ENCODE assay signal across 20 cellular contexts in the genomic region with DNA sequence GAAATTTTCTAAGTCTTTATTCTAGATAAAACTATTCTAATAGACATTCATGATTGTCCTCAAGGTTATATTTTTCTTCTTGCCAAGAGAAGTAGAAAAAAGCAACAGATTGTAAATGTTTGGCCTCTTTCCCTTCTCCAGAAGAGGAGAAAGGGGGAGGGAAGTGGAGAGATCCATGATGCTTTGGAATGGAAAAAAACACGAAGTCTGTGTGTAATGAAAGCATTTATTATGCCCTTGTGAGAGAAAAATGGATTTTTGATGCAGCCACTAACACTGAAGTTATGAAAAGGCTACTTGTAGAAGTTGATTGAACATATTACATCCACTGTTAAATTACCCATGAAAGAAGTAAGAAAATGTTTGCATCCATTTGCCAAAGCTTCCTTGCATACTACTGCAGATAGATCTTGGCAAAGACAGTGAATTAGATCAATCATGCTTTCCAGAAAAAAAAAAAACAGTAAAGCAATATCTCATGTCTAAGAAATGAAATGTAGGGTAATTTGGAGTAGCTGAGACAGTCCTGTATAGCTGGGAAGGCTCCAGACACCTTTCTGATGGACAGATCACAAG.
"Had no signal": no experiment of that assay in that cellular context is flagged by ENCODE, and none has a peak within 500 bp of the region (broad histone marks: within the 10 kb centered on the region; RNA-seq: fewer than 3 reads in every experiment).

No MANE protein-coding gene starts in this region.

- H3K9me3 Mint-ChIP-seq: stimulated activated memory B cell treated with anti-CD40 and anti-IgM and Interleukin-4, amounts not matched to agents 10 μg/mL and 1 μg/mL and 100 μg/mL, for 72 hours had no signal

- H3K27me3 Mint-ChIP-seq: activated B cell treated with CpG ODN at 0.5 μM for 24 hours; activated CD8-positive, alpha-beta T cell treated with anti-CD3 and anti-CD28 coated beads for 36 hours; activated naive CD8-positive, alpha-beta T cell treated with anti-CD3 and anti-CD28 coated beads for 36 hours; central memory CD8-positive, alpha-beta T cell; stimulated activated memory B cell treated with anti-CD40 and anti-IgM and Interleukin-4, amounts not matched to agents 10 μg/mL and 1 μg/mL and 100 μg/mL, for 72 hours had no signal

- H3K36me3 ChIP-seq: brain microvascular endothelial cell, gastrocnemius medialis, heart right ventricle, lower lobe of right lung, pancreas, tibial nerve, vagina had no signal

- H3K4me1 ChIP-seq: gastrocnemius medialis, heart right ventricle, lower lobe of right lung, vagina had no signal

- H3K27ac ChIP-seq: brain microvascular endothelial cell, coronary artery, gastrocnemius medialis, heart right ventricle, lower lobe of right lung, pancreas, tibial nerve, vagina had no signal

- H3K4me1 Mint-ChIP-seq: activated B cell treated with CpG ODN at 0.5 μM for 24 hours; activated naive CD8-positive, alpha-beta T cell treated with anti-CD3 and anti-CD28 coated beads for 36 hours; central memory CD8-positive, alpha-beta T cell; neural crest cell; stimulated activated memory B cell treated with anti-CD40 and anti-IgM and Interleukin-4, amounts not matched to agents 10 μg/mL and 1 μg/mL and 100 μg/mL, for 72 hours had no signal

- ATAC-seq: activated CD8-positive, alpha-beta T cell treated with anti-CD3 and anti-CD28 coated beads for 36 hours; activated T-cell treated with anti-CD3 and anti-CD28 coated beads, Interleukin-2, amount 50 U/mL, for 72 hours; gastrocnemius medialis; heart right ventricle; left cardiac atrium; lower lobe of right lung; stimulated activated memory B cell treated with anti-CD40 and anti-IgM and Interleukin-4, amounts not matched to agents 10 μg/mL and 1 μg/mL and 100 μg/mL, for 72 hours had no signal

- H3K27me3 ChIP-seq: brain microvascular endothelial cell, gastrocnemius medialis, heart right ventricle, pancreas, tibial nerve, vagina had no signal

- H3K9me3 ChIP-seq: gastrocnemius medialis, heart right ventricle, lower lobe of right lung, pancreas, tibial nerve, vagina had no signal

- H3K27ac Mint-ChIP-seq: activated B cell treated with CpG ODN at 0.5 μM for 24 hours; activated CD8-positive, alpha-beta T cell treated with anti-CD3 and anti-CD28 coated beads for 36 hours; activated naive CD8-positive, alpha-beta T cell treated with anti-CD3 and anti-CD28 coated beads for 36 hours; activated T-cell treated with anti-CD3 and anti-CD28 coated beads, Interleukin-2, amount 50 U/mL, for 72 hours; stimulated activated memory B cell treated with anti-CD40 and anti-IgM and Interleukin-4, amounts not matched to agents 10 μg/mL and 1 μg/mL and 100 μg/mL, for 72 hours had no signal

- H3K4me3 Mint-ChIP-seq: activated B cell treated with CpG ODN at 0.5 μM for 24 hours; activated CD8-positive, alpha-beta T cell treated with anti-CD3 and anti-CD28 coated beads for 36 hours; activated naive CD8-positive, alpha-beta T cell treated with anti-CD3 and anti-CD28 coated beads for 36 hours; activated T-cell treated with anti-CD3 and anti-CD28 coated beads, Interleukin-2, amount 50 U/mL, for 72 hours; central memory CD8-positive, alpha-beta T cell; neural crest cell; stimulated activated memory B cell treated with anti-CD40 and anti-IgM and Interleukin-4, amounts not matched to agents 10 μg/mL and 1 μg/mL and 100 μg/mL, for 72 hours had no signal

- H3K36me3 Mint-ChIP-seq: activated naive CD8-positive, alpha-beta T cell treated with anti-CD3 and anti-CD28 coated beads for 36 hours; stimulated activated memory B cell treated with anti-CD40 and anti-IgM and Interleukin-4, amounts not matched to agents 10 μg/mL and 1 μg/mL and 100 μg/mL, for 72 hours had no signal

- H3K4me3 ChIP-seq: coronary artery, gastrocnemius medialis, heart right ventricle, lower lobe of right lung, pancreas, tibial nerve, vagina had no signal

- DNase-seq: activated B cell treated with CpG ODN at 0.5 μM for 24 hours; activated CD4-positive, alpha-beta T cell treated with anti-CD3 and anti-CD28 coated beads for 48 hours; activated CD8-positive, alpha-beta T cell treated with anti-CD3 and anti-CD28 coated beads for 36 hours; activated naive CD8-positive, alpha-beta T cell treated with anti-CD3 and anti-CD28 coated beads for 36 hours; activated T-cell treated with anti-CD3 and anti-CD28 coated beads, Interleukin-2, amount 50 U/mL, for 72 hours; amygdala; brain microvascular endothelial cell; effector CD8-positive, alpha-beta T cell; gastrocnemius medialis; heart right ventricle; left cardiac atrium; lower lobe of right lung; pancreas; stimulated activated CD4-positive, alpha-beta T cell treated with anti-CD3 and anti-CD28 coated beads, Interleukin-2, amount 100 ng/mL, for 48 hours had no signal
